ENCODE assay signal across 8 cellular contexts in the genomic region with DNA sequence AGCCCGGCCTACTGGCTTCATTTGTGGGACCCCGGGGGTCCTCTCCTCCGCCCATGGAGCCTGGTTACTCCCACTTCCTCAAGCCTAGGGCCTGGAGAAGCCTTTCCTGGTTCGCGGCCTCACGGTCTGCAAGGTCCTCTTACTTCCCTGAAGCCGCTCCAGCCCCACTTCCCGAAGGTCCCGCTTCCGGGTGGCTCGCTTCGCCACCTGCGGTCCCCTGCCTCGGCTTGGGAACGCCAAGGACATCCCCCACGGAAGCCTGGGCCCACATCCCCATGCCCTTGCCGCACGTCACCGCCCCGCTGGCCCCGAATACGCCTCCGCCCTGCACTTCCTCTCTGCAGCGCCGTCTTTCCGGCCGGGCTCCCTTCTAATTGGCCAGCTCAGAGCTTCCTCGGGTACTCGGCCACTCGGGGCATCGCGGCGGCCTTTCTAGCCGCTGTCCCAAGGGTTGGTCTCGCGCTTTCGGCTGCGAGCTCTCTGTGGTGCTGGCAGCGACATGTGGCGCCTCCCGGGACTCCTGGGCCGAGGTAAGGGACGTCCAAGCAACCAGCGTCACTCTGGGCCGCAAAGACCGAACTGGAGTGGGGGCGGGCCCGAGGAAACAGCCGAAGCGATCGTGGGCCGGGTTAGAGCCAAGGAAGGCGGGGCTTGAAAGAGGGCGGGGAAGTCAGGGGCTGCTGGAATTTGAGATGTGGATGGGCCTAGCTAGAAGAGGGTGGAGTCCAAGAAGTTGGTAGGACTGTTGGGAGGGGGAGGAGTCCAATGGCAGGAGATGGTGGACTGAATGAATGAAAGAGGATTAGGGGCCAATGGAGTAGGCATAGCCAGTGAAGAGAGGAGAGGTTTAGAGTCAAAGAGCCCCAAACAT. TPM values are rescaled to one million over a fixed set of nuclear protein-coding genes. Genes with fewer than 3 reads are reported as not detected.
DNase-seq lines count a peak whose midpoint lies in the region; ATAC-seq and TF ChIP-seq lines count a peak whose summit lies in the region.

A gene with protein sequence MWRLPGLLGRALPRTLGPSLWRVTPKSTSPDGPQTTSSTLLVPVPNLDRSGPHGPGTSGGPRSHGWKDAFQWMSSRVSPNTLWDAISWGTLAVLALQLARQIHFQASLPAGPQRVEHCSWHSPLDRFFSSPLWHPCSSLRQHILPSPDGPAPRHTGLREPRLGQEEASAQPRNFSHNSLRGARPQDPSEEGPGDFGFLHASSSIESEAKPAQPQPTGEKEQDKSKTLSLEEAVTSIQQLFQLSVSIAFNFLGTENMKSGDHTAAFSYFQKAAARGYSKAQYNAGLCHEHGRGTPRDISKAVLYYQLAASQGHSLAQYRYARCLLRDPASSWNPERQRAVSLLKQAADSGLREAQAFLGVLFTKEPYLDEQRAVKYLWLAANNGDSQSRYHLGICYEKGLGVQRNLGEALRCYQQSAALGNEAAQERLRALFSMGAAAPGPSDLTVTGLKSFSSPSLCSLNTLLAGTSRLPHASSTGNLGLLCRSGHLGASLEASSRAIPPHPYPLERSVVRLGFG (plus strand): TSS at position 429 of the 871 bp plus-strand sequence. CDS start 71 bp downstream, at position 500.

- BruUV-seq in PC-9 (replicated peaks; lab: Mats Ljungman, UMichigan): no TSS peak

- peaks cover 20% of the 10 kb centered on the region; the same call in 1 of the 2 replicates for H3F3A ChIP-seq in PC-9 (ENCODE audit: insufficient read depth, low read depth)

- H3K27me3 ChIP-seq in PC-9 (ENCODE audit: insufficient read depth, low read depth) (no peaks in the 10 kb centered on the region), mucosa of rectum (ENCODE audit: control insufficient read depth in 2 of 2, insufficient read depth in 2 of 2, low read length in 2 of 2) (no peaks in the 10 kb centered on the region)

- TF ChIP-seq CTCF in PC-9 (conservative IDR thresholded peaks at IDR 0.05): no peak
- TF ChIP-seq CTCF in epithelial cell of proximal tubule (conservative IDR thresholded peaks at IDR 0.05; ENCODE audit: low read depth, low read length): no peak

- no peaks in the 10 kb centered on the region for H3K9me2 ChIP-seq in PC-9 (ENCODE audit: insufficient read depth)

- intact Hi-C loops in PC-9 (cut with micrococcal nuclease; ENCODE audit: unreplicated experiment): loop anchor here (5.0 kb wide), 1 partner anchor 46 kb away; a partner anchor contains a TSS

- H3K4me1 ChIP-seq in PC-9 (replicated peaks; ENCODE audit: insufficient read depth) (peaks cover 12% of the 10 kb centered on the region), mucosa of rectum (ENCODE audit: control insufficient read depth in 2 of 2, insufficient read depth in 2 of 2, low read length in 2 of 2) (peaks cover 6 to 24% of the 10 kb centered on the region in 2 donors)

- ATAC-seq in GM21526 (IDR thresholded peaks at IDR 0.05; ENCODE audit: low FRiP score, unreplicated experiment): peak; percentile 97

- peaks cover 14% of the 10 kb centered on the region for H3K36me3 ChIP-seq in PC-9 (ENCODE audit: low read depth)
- peaks cover 29 to 33% of the 10 kb centered on the region in 2 donors for H3K36me3 ChIP-seq in mucosa of rectum (ENCODE audit: control insufficient read depth in 2 of 2, insufficient read depth in 2 of 2, low read length in 2 of 2)

- H3K9ac ChIP-seq in mucosa of rectum (ENCODE audit: low read depth in 1 of 2, low read length in 2 of 2): peak within 1 kb of the TSS; percentile 83 to 97

- 0 out of 2 replicates have a peak, but pooled peaks cover 5% of the 10 kb centered on the region for H4K20me1 ChIP-seq in PC-9 (ENCODE audit: insufficient read depth)

- H3K27ac ChIP-seq in PC-9 (peak within 1 kb of the TSS; percentile 86), mucosa of rectum (ENCODE audit: low read depth in 2 of 2, low read length in 2 of 2) (peak within 1 kb of the TSS; percentile 98 to 99)

- POLR2A ChIA-PET in PC-9 (lab: Charles Lee; ENCODE audit: unreplicated experiment): interaction anchor here (0.6 to 1.3 kb wide), 10 partner anchors 22 to 305 kb away, joined by 3 to 14 read pairs (median 4); a partner anchor contains a TSS

- H3K4me3 ChIP-seq in PC-9 (peak within 1 kb of the TSS; percentile 98), epithelial cell of proximal tubule (ENCODE audit: low read depth, low read length) (peak within 1 kb of the TSS; percentile 94), mucosa of rectum (ENCODE audit: low read length in 2 of 2) (peak within 1 kb of the TSS; percentile 85 to 93)

- peak within 1 kb of the TSS; percentile 78 for H3K4me2 ChIP-seq in PC-9

- DNase-seq in DMS 273 treated with DMSO at 0.1 percent for 48 hours (lab: John Stamatoyannopoulos, UW) (peak; percentile 94), HuH-7.5 (ENCODE audit: low spot score) (peak; percentile 88), PC-9 (peak; percentile 89 to 93), epithelial cell of proximal tubule (ENCODE audit: low read depth) (peak; percentile 45)
- DNase-seq in activated T-cell treated with anti-CD3 and anti-CD28 coated beads, Interleukin-2, amount 50 U/mL, for 1 hour: peak; percentile 91
- DNase-seq in stimulated activated CD8-positive, alpha-beta memory T cell treated with anti-CD3 and anti-CD28 coated beads, Interleukin-4, amount 100 ng/mL, for 48 hours: peak; percentile 98

- peaks cover 28% of the 10 kb centered on the region for H3K79me2 ChIP-seq in PC-9 (ENCODE audit: low read depth)

- CTCF ChIA-PET in PC-9 (lab: Charles Lee): interaction anchor here (0.6 to 1.0 kb wide), 4 partner anchors 36 to 259 kb away, joined by 3 to 7 read pairs (median 4); no protein-coding TSS in a partner anchor

- H3K9me3 ChIP-seq in PC-9 (ENCODE audit: insufficient read depth, low read depth) (no peaks in the 10 kb centered on the region), mucosa of rectum (ENCODE audit: control insufficient read depth in 2 of 2, low read length in 2 of 2) (no peaks in the 10 kb centered on the region)

- peak within 1 kb of the TSS; percentile 84 for H2AFZ ChIP-seq in PC-9

RNA-seq across cellular contexts. Expression of the gene that starts here (rescaled TPM):
- total RNA-seq in PC-9 (2021) (68.5 and 80.8 TPM in 2 replicates), epithelial cell of proximal tubule (36.6 and 50.6 TPM in 2 replicates)

Comparison
In these comparisons a context has a peak if more than half of its experiments do, and no peak if none do; other contexts are left out.
1. Peak in every context shown above with its lines: DNase-seq, ATAC-seq, H3K4me3 ChIP-seq and H3K27ac ChIP-seq.
2. DNase-seq: peak in every context shown above with its lines; median percentile 98 in stimulated activated CD8-positive, alpha-beta memory T cell treated with anti-CD3 and anti-CD28 coated beads, Interleukin-4, amount 100 ng/mL, for 48 hours; 94 in DMS 273 treated with DMSO at 0.1 percent for 48 hours; 91 in PC-9; 91 in activated T-cell treated with anti-CD3 and anti-CD28 coated beads, Interleukin-2, amount 50 U/mL, for 1 hour; 88 in HuH-7.5; 45 in epithelial cell of proximal tubule.